ENCODE assay signal across 1 cellular context in genomic region chr6:154995241-154996162, GRCh38.
TF ChIP-seq lines count a peak whose summit lies in the region.

TIAM2 (plus strand) TSS chr6:154995315; CDS start chr6:155129224, 133,909 bp downstream.

TF ChIP-seq in HepG2, 621 proteins besides CTCF, POLR2A, EP300 and RAD21 (continued from another document and continues in another):
- no peak for TF ChIP-seq HOMEZ (CRISPR knock-in tag; IDR thresholded peaks at IDR 0.05; ENCODE audit: low read depth)
- TF ChIP-seq RELA (CRISPR knock-in tag; IDR thresholded peaks at IDR 0.05) = no peak
- TF ChIP-seq ZNF451 (CRISPR knock-in tag; IDR thresholded peaks at IDR 0.05) = 0 out of 2 replicates have a peak, but pooled peaks have one; percentile 24
- peak in 1 of 2 experiments; percentile 45; a peak in 1 of 4 replicates for TF ChIP-seq HMGXB4 (CRISPR knock-in tag; IDR thresholded peaks at IDR 0.05; ENCODE audit: borderline replicate concordance in 1 of 2, low read depth in 1 of 2)
- no peak for TF ChIP-seq IKZF1 (IDR thresholded peaks at IDR 0.05)
- TF ChIP-seq ATRX (CRISPR knock-in tag; IDR thresholded peaks at IDR 0.05; ENCODE audit: borderline replicate concordance) = no peak
- TF ChIP-seq ZKSCAN1 (IDR thresholded peaks at IDR 0.05; ENCODE audit: low read length) = no peak
- TF ChIP-seq PATZ1 (CRISPR knock-in tag; IDR thresholded peaks at IDR 0.05) = peak; percentile 65
- TF ChIP-seq MYPOP (CRISPR knock-in tag; IDR thresholded peaks at IDR 0.05) = peak; percentile 79; the same call in 1 of the 2 replicates
- TF ChIP-seq GMEB1 (CRISPR knock-in tag; IDR thresholded peaks at IDR 0.05; ENCODE audit: borderline replicate concordance) = no peak
- TF ChIP-seq ZNF792 (CRISPR knock-in tag; IDR thresholded peaks at IDR 0.05) = no peak
- no peak for TF ChIP-seq ATF6 (CRISPR knock-in tag; conservative IDR thresholded peaks at IDR 0.05)
- TF ChIP-seq PCBP1 (IDR thresholded peaks at IDR 0.05; ENCODE audit: borderline replicate concordance, low read depth, low read length) = no peak
- TF ChIP-seq CEBPZ (IDR thresholded peaks at IDR 0.05; ENCODE audit: low read length) = no peak
- TF ChIP-seq ZBED4 (CRISPR knock-in tag; IDR thresholded peaks at IDR 0.05; ENCODE audit: borderline replicate concordance) = no peak
- TF ChIP-seq ZNF883 (CRISPR knock-in tag; IDR thresholded peaks at IDR 0.05; ENCODE audit: not compliant biosample characterization) = peak; percentile 86
- TF ChIP-seq ZC3H13 (CRISPR knock-in tag; IDR thresholded peaks at IDR 0.05) = no peak
- 0 out of 2 replicates have a peak, but pooled peaks have one; percentile 14 for TF ChIP-seq TERF1 (CRISPR knock-in tag; IDR thresholded peaks at IDR 0.05)
- no peak for TF ChIP-seq CSRNP2 (CRISPR knock-in tag; conservative IDR thresholded peaks at IDR 0.05; ENCODE audit: low read depth)
- TF ChIP-seq ZNF737 (CRISPR knock-in tag; IDR thresholded peaks at IDR 0.05; ENCODE audit: borderline replicate concordance) = no peak
- TF ChIP-seq ZBTB37 (CRISPR knock-in tag; IDR thresholded peaks at IDR 0.05) = no peak
- TF ChIP-seq NBN (conservative IDR thresholded peaks at IDR 0.05) = no peak
- no peak for TF ChIP-seq ZNF121 (CRISPR knock-in tag; IDR thresholded peaks at IDR 0.05)
- TF ChIP-seq ETS1 (CRISPR knock-in tag; IDR thresholded peaks at IDR 0.05) = 0 out of 2 replicates have a peak, but pooled peaks have one; percentile 2
- TF ChIP-seq WIZ (CRISPR knock-in tag; IDR thresholded peaks at IDR 0.05) = 0 out of 2 replicates have a peak, but pooled peaks have one; percentile 19
- no peak for TF ChIP-seq ZKSCAN5 (CRISPR knock-in tag; IDR thresholded peaks at IDR 0.05)
- no peak for TF ChIP-seq ZSCAN22 (CRISPR knock-in tag; IDR thresholded peaks at IDR 0.05)
